Comparison of ENCODE assay signal across 8 cellular contexts in genomic region chr9:129863059-129863690, GRCh38. TPM values are rescaled to one million over a fixed set of nuclear protein-coding genes. Genes with fewer than 3 reads are reported as not detected.
DNase-seq lines count a peak whose midpoint lies in the region; ATAC-seq and TF ChIP-seq lines count a peak whose summit lies in the region.

No MANE protein-coding gene starts in this region.

- H2AFZ ChIP-seq in smooth muscle cell (ENCODE audit: low read depth) = no peak overlapping the region

- no peak overlapping the region for H3K4me2 ChIP-seq in smooth muscle cell

- 69% methylated on average over 14 of the region's 14 CpGs for WGBS in smooth muscle cell (ENCODE audit: low lambda C conversion rate)

- H3K9ac ChIP-seq in SK-N-MC (ENCODE audit: insufficient read length) (no peak overlapping the region), smooth muscle cell (ENCODE audit: low read depth) (no peak overlapping the region)

- no peak for ATAC-seq in HG03378 (IDR thresholded peaks at IDR 0.05; ENCODE audit: unreplicated experiment)

- no peaks in the 10 kb centered on the region for H3K27me3 ChIP-seq in smooth muscle cell (ENCODE audit: low read depth)

- H3K27ac ChIP-seq in SK-N-MC (no peak overlapping the region), smooth muscle cell (ENCODE audit: low read depth) (no peak overlapping the region)

- no peaks in the 10 kb centered on the region for H3K9me3 ChIP-seq in SK-N-MC (ENCODE audit: low read depth, low read length)
- H3K9me3 ChIP-seq in smooth muscle cell (replicated peaks; ENCODE audit: low read depth) = no peaks in the 10 kb centered on the region

- H3K4me3 ChIP-seq in SK-N-MC (peak overlapping the region; percentile 23; the same call in 1 of the 2 replicates), smooth muscle cell (no peak overlapping the region)

- DNase-seq in GF-D8 (lab: John Stamatoyannopoulos, UW) = peak; percentile 98
- DNase-seq in SK-N-MC (ENCODE audit: low read depth, low spot score) = peak; percentile 86
- peak; percentile 43 for DNase-seq in activated naive CD4-positive, alpha-beta T cell treated with anti-CD3 and anti-CD28 coated beads, Interleukin-2, amount 50 U/mL, for 16 hours
- peak; percentile 72 for DNase-seq in posterior vena cava (ENCODE audit: low spot score)
- DNase-seq in C1 segment of cervical spinal cord (lab: John Stamatoyannopoulos, UW) = no peak
- no peak for DNase-seq in smooth muscle cell (lab: John Stamatoyannopoulos, UW; ENCODE audit: unreplicated experiment)
- no peak for DNase-seq in nucleus accumbens (lab: John Stamatoyannopoulos, UW)

- no peaks in the 10 kb centered on the region for H3K79me2 ChIP-seq in smooth muscle cell (ENCODE audit: low read depth)

- TF ChIP-seq CTCF in smooth muscle cell (IDR thresholded peaks at IDR 0.05; ENCODE audit: borderline replicate concordance, insufficient read depth, poor library complexity, severe bottlenecking) = no peak

- H3K36me3 ChIP-seq in SK-N-MC (ENCODE audit: insufficient read depth, low read length) (peaks cover 26% of the 10 kb centered on the region), smooth muscle cell (ENCODE audit: low read depth) (no peaks in the 10 kb centered on the region)

- no peaks in the 10 kb centered on the region for H4K20me1 ChIP-seq in smooth muscle cell (ENCODE audit: low read depth)

- H3F3A ChIP-seq in smooth muscle cell (ENCODE audit: low read depth) = no peaks in the 10 kb centered on the region

- no peaks in the 10 kb centered on the region for H3K4me1 ChIP-seq in smooth muscle cell (ENCODE audit: low read depth)

- intact Hi-C loops in posterior vena cava (cut with DNase I) = no loop called here

RNA-seq across cellular contexts. Expression of gene USP20, which starts 27.9 kb away (rescaled TPM):
- total RNA-seq in posterior vena cava (10 to 100 TPM; 25.8 to 26.0 TPM), smooth muscle cell (14.6 and 22.3 TPM in 2 replicates)
- 29.7 and 35.7 TPM in 2 replicates for polyA plus RNA-seq in smooth muscle cell

RNA-seq across cellular contexts. Expression of gene C9orf78, which starts 28.1 kb away (rescaled TPM):
- total RNA-seq in posterior vena cava (10 to 100 TPM; 31.3 to 40.0 TPM), smooth muscle cell (38.0 and 42.3 TPM in 2 replicates)
- 53.8 and 78.0 TPM in 2 replicates for polyA plus RNA-seq in smooth muscle cell

RNA-seq across cellular contexts. Expression of gene TOR1A, which starts 39.2 kb away (rescaled TPM):
- total RNA-seq in posterior vena cava (10 to 100 TPM; 24.0 to 26.1 TPM), smooth muscle cell (38.8 and 46.1 TPM in 2 replicates)
- 38.5 and 43.1 TPM in 2 replicates for polyA plus RNA-seq in smooth muscle cell

Comparison
In these comparisons a context has a peak if more than half of its experiments do, and no peak if none do; other contexts are left out.
1. DNase-seq: peak in GF-D8 (single experiment), SK-N-MC (single experiment), activated naive CD4-positive, alpha-beta T cell treated with anti-CD3 and anti-CD28 coated beads, Interleukin-2, amount 50 U/mL, for 16 hours (single experiment) and posterior vena cava (single experiment); none in C1 segment of cervical spinal cord (0 of 14), smooth muscle cell (single experiment) and nucleus accumbens (0 of 56).